In genomic region chr16:23595951-23596720, GRCh38 we compare ENCODE assay signal across 1 cellular context.
TF ChIP-seq lines count a peak whose summit lies in the region.

Gene NDUFAB1 (minus strand): TSS chr16:23596316. CDS start chr16:23596290, 26 bp downstream.

TF ChIP-seq in HepG2, 621 proteins besides CTCF, POLR2A, EP300 and RAD21 (continued from another document and continues in another):
- peak; percentile 98 for TF ChIP-seq ZNF883 (CRISPR knock-in tag; IDR thresholded peaks at IDR 0.05; ENCODE audit: not compliant biosample characterization)
- TF ChIP-seq ZNF263 (CRISPR knock-in tag; IDR thresholded peaks at IDR 0.05): peak; percentile 24; the same call in 1 of the 2 replicates
- 0 out of 2 replicates have a peak, but pooled peaks have one; percentile 51 for TF ChIP-seq DPF2 (CRISPR knock-in tag; IDR thresholded peaks at IDR 0.05; ENCODE audit: borderline replicate concordance, low read depth)
- TF ChIP-seq SMARCE1 (IDR thresholded peaks at IDR 0.05; ENCODE audit: borderline replicate concordance): no peak
- peak; percentile 79 for TF ChIP-seq ZNF350 (CRISPR knock-in tag; IDR thresholded peaks at IDR 0.05; ENCODE audit: borderline replicate concordance, low read depth)
- TF ChIP-seq ZNF543 (CRISPR knock-in tag; IDR thresholded peaks at IDR 0.05): peak; percentile 88
- no peak for TF ChIP-seq FOXP1 (IDR thresholded peaks at IDR 0.05)
- no peak; the same call in 1 of the 2 replicates for TF ChIP-seq FOXP1 (CRISPR knock-in tag; IDR thresholded peaks at IDR 0.05)
- TF ChIP-seq NR0B2 (CRISPR knock-in tag; IDR thresholded peaks at IDR 0.05): no peak; the same call in 1 of the 2 replicates
- peak; percentile 95 for TF ChIP-seq ZNF225 (CRISPR knock-in tag; IDR thresholded peaks at IDR 0.05)
- peak; percentile 96 for TF ChIP-seq MAX (IDR thresholded peaks at IDR 0.05)
- peak; percentile 49 for TF ChIP-seq AGO1 (IDR thresholded peaks at IDR 0.05; ENCODE audit: low read depth, low read length, poor library complexity, severe bottlenecking)
- peak; percentile 90 for TF ChIP-seq ZBED4 (CRISPR knock-in tag; IDR thresholded peaks at IDR 0.05; ENCODE audit: borderline replicate concordance)
- peak; percentile 25 for TF ChIP-seq ZNF609 (CRISPR knock-in tag; IDR thresholded peaks at IDR 0.05; ENCODE audit: borderline replicate concordance)
- peak; percentile 56; the same call in 1 of the 2 replicates for TF ChIP-seq RFX3 (CRISPR knock-in tag; IDR thresholded peaks at IDR 0.05)
- TF ChIP-seq ZBTB2 (CRISPR knock-in tag; IDR thresholded peaks at IDR 0.05; ENCODE audit: low read depth): peak; percentile 70
- TF ChIP-seq POGK (CRISPR knock-in tag; conservative IDR thresholded peaks at IDR 0.05): peak; percentile 96
- TF ChIP-seq NFKB2 (CRISPR knock-in tag; IDR thresholded peaks at IDR 0.05; ENCODE audit: borderline replicate concordance): peak; percentile 95
- TF ChIP-seq NFE2L2 (IDR thresholded peaks at IDR 0.05; ENCODE audit: low read length): no peak
- TF ChIP-seq ZBTB7B (CRISPR knock-in tag; IDR thresholded peaks at IDR 0.05): 0 out of 2 replicates have a peak, but pooled peaks have one; percentile 43
- peak; percentile 61; the same call in 1 of the 2 replicates for TF ChIP-seq ZNF703 (CRISPR knock-in tag; IDR thresholded peaks at IDR 0.05; ENCODE audit: borderline replicate concordance)
- no peak; the same call in 1 of the 2 replicates for TF ChIP-seq NCOA2 (CRISPR knock-in tag; IDR thresholded peaks at IDR 0.05)
- peak; percentile 99; the same call in 1 of the 2 replicates for TF ChIP-seq ZSCAN20 (CRISPR knock-in tag; IDR thresholded peaks at IDR 0.05; ENCODE audit: borderline replicate concordance)
- no peak; the same call in 1 of the 2 replicates for TF ChIP-seq TERF1 (CRISPR knock-in tag; IDR thresholded peaks at IDR 0.05)
- TF ChIP-seq GABPB1 (CRISPR knock-in tag; IDR thresholded peaks at IDR 0.05): peak; percentile 98
- no peak for TF ChIP-seq SP1 (IDR thresholded peaks at IDR 0.05)
- TF ChIP-seq SP1 (CRISPR knock-in tag; IDR thresholded peaks at IDR 0.05): peak; percentile 70
- no peak; the same call in 1 of the 2 replicates for TF ChIP-seq ZNF782 (CRISPR knock-in tag; IDR thresholded peaks at IDR 0.05; ENCODE audit: borderline replicate concordance)
- no peak for TF ChIP-seq ZNF737 (CRISPR knock-in tag; IDR thresholded peaks at IDR 0.05; ENCODE audit: borderline replicate concordance)
- no peak; the same call in none of the 2 replicates for TF ChIP-seq KLF9 (CRISPR knock-in tag; IDR thresholded peaks at IDR 0.05; ENCODE audit: low read depth)
- peak; percentile 100 for TF ChIP-seq RBFOX2 (IDR thresholded peaks at IDR 0.05; ENCODE audit: low read depth, low read length)
- TF ChIP-seq CENPX (CRISPR knock-in tag; IDR thresholded peaks at IDR 0.05): no peak
- peak; percentile 94 for TF ChIP-seq SALL1 (CRISPR knock-in tag; IDR thresholded peaks at IDR 0.05)
- TF ChIP-seq HNF1B (CRISPR knock-in tag; IDR thresholded peaks at IDR 0.05): no peak; the same call in 1 of the 2 replicates
- peak; percentile 74; the same call in 1 of the 2 replicates for TF ChIP-seq ZNF557 (CRISPR knock-in tag; IDR thresholded peaks at IDR 0.05)
- TF ChIP-seq PAXIP1 (CRISPR knock-in tag; conservative IDR thresholded peaks at IDR 0.05): peak; percentile 69
- no peak for TF ChIP-seq ZNF382 (CRISPR knock-in tag; IDR thresholded peaks at IDR 0.05; ENCODE audit: borderline replicate concordance)
- TF ChIP-seq MBNL3 (CRISPR knock-in tag; conservative IDR thresholded peaks at IDR 0.05): no peak
- TF ChIP-seq PHF5A (CRISPR knock-in tag; IDR thresholded peaks at IDR 0.05; ENCODE audit: low read depth, unreplicated experiment): peak; percentile 93
